In the genomic region with DNA sequence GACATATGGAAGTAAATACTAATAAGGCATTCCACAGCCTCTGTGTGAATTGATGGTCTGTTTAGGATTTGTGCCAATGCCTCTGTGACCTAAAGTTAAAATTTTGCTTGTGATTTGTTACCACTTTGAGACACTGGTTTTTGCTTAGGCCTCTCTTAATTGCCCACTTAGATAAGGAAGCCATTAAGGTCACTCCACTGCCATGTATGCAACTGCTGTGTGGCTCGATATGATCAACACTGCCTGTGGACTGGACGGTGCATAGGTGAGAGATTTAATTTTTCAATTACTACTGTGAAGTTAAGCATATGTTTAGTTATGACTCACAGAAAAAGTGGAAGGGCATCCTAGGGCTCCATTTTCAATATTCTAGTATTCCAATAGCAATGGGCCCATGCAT, we compare ENCODE assay signal across 31 cellular contexts. TPM values are rescaled to one million over a fixed set of nuclear protein-coding genes. Genes with fewer than 3 reads are reported as not detected.
"Had no signal": no experiment of that assay in that cellular context is flagged by ENCODE, and none has a peak within 500 bp of the region (broad histone marks: within the 10 kb centered on the region; RNA-seq: fewer than 3 reads in every experiment).

No MANE protein-coding gene starts in this region.

- H3K27me3 ChIP-seq: ascending aorta, cardiac muscle cell, colonic mucosa had no signal

- H3K4me3 ChIP-seq: ascending aorta, cardiac muscle cell, colonic mucosa had no signal

- ATAC-seq: activated CD8-positive, alpha-beta T cell treated with anti-CD3 and anti-CD28 coated beads for 36 hours; activated naive CD8-positive, alpha-beta T cell treated with anti-CD3 and anti-CD28 coated beads, Interleukin-2, amount 50 U/mL, for 24 hours had no signal

- H3K4me1 ChIP-seq: ascending aorta, colonic mucosa had no signal

- DNase-seq: activated B cell treated with CpG ODN at 0.5 μM for 24 hours; activated CD4-positive, alpha-beta memory T cell treated with anti-CD3 and anti-CD28 coated beads for 36 hours; activated CD4-positive, alpha-beta T cell treated with anti-CD3 and anti-CD28 coated beads for 48 hours; activated CD4-positive, alpha-beta T cell treated with anti-CD3 and anti-CD28 coated beads, Interleukin-2, amount 50 U/mL, for 1 hour; activated CD4-positive, alpha-beta T cell treated with anti-CD3 and anti-CD28 coated beads, Interleukin-2, amount 50 U/mL, for 4 hours; activated CD4-positive, CD25-positive, alpha-beta regulatory T cell treated with anti-CD3 and anti-CD28 coated beads, Interleukin-2, amount 50 U/mL, for 72 hours; activated CD8-positive, alpha-beta memory T cell treated with anti-CD3 and anti-CD28 coated beads, Interleukin-2, amount 50 U/mL, for 4 hours; activated CD8-positive, alpha-beta T cell treated with anti-CD3 and anti-CD28 coated beads for 36 hours; activated effector memory CD4-positive, alpha-beta T cell treated with Interleukin-2 at 50 U/mL for 16 hours; activated gamma-delta T cell; activated naive CD4-positive, alpha-beta T cell treated with anti-CD3 and anti-CD28 coated beads, Interleukin-2, amount 10 ng/mL, durations not matched to agents 7 days and 5 days; activated naive CD4-positive, alpha-beta T cell treated with Interleukin-2 at 50 U/mL for 16 hours; activated naive CD8-positive, alpha-beta T cell treated with anti-CD3 and anti-CD28 coated beads, Interleukin-2, amount 10 ng/mL, durations not matched to agents 7 days and 5 days; activated naive CD8-positive, alpha-beta T cell treated with anti-CD3 and anti-CD28 coated beads, Interleukin-2, amount 50 U/mL, for 24 hours; activated T-cell treated with anti-CD3 and anti-CD28 coated beads for 4 hours; activated T-cell treated with anti-CD3 and anti-CD28 coated beads, Interleukin-2, amount 50 U/mL, for 1 hour; activated T-cell treated with anti-CD3 and anti-CD28 coated beads, Interleukin-2, amount 50 U/mL, for 48 hours; amygdala; anterior cingulate cortex; caudate nucleus; cerebellar nuclear complex; colonic mucosa; T-helper 2 cell; T-helper 9 cell had no signal

- H3K27ac ChIP-seq: ascending aorta, cardiac muscle cell, colonic mucosa, VCaP had no signal

- H3K9me3 ChIP-seq: ascending aorta, colonic mucosa had no signal

- H3K36me3 ChIP-seq: cardiac muscle cell, colonic mucosa had no signal

RNA-seq across cellular contexts. Expression of gene CSRP3, which starts 36.9 kb away (rescaled TPM):
- total RNA-seq: activated B cell treated with CpG ODN at 0.5 μM for 24 hours; activated CD4-positive, alpha-beta memory T cell treated with anti-CD3 and anti-CD28 coated beads for 36 hours; activated CD8-positive, alpha-beta memory T cell treated with anti-CD3 and anti-CD28 coated beads for 36 hours; activated CD8-positive, alpha-beta T cell treated with anti-CD3 and anti-CD28 coated beads for 36 hours; activated naive CD8-positive, alpha-beta T cell treated with anti-CD3 and anti-CD28 coated beads, Interleukin-2, amount 10 ng/mL, durations not matched to agents 7 days and 5 days; activated T-helper 2 cell treated with anti-CD3 and anti-CD28 coated beads, Interferon-gamma antibody, Interleukin-2, Interleukin-4, amounts not matched to agents 10 μg/mL and 5 μg/mL and 100 μg/mL, durations not matched to agents 14 hours and 24 hours and 36 hours; ascending aorta; bronchial epithelial cell; chondrocyte had no signal
